In the genomic region with DNA sequence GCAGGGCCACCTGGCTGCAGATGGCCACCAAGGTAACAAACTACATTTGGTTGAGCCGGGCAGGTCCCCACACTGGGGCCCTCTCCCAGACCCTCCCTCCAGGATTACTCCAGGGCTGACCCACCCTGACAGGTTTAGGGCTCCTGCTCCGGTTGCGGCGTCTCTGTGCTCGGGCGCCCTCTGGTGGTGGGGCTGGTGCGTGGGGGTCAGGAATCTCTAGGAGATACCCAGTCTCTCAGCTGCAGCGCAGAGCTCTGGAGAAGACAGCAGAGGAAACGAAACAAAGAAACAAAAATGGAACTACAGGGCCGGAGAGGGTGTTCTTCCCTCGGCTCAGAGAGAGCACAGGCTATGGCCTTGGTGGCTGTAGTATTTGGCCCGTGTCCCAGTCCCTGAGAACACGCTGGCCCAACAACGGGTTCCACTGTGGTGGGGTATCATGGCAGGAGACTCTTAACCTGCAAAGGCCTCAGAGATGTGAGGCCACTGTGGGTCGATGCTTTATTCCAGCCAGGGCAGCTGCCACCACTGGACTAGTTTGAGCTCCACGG, we compare ENCODE assay signal across 8 cellular contexts. TPM values are rescaled to one million over a fixed set of nuclear protein-coding genes. Genes with fewer than 3 reads are reported as not detected.
DNase-seq lines count a peak whose midpoint lies in the region; ATAC-seq and TF ChIP-seq lines count a peak whose summit lies in the region.

No MANE protein-coding gene starts in this region.

- intact Hi-C loops in PC-3 (cut with micrococcal nuclease): loop anchor here (2.0 kb wide), 1 partner anchor 50 kb away; no protein-coding TSS in a partner anchor
- intact Hi-C loops in tibial artery (cut with DNase I; ENCODE audit: low total_unique reads): loop anchor here (2.0 to 10.0 kb wide), 2 partner anchors 22 to 50 kb away; no protein-coding TSS in a partner anchor

- H3K27me3 ChIP-seq in H7 (ENCODE audit: control insufficient read depth, insufficient read depth, low read length) (peaks cover 46% of the 10 kb centered on the region), PC-3 (ENCODE audit: low read length) (peaks cover 33% of the 10 kb centered on the region), foreskin keratinocyte (peaks cover 79% of the 10 kb centered on the region), tibial artery (no peaks in the 10 kb centered on the region)

- no peaks in the 10 kb centered on the region for H3K9me3 Mint-ChIP-seq in activated T-helper 17 cell treated with anti-CD3 and anti-CD28 coated beads, Interleukin-2, amount 50 U/mL, for 72 hours

- peak; percentile 41 for ATAC-seq in PC-3
- ATAC-seq in activated T-helper 17 cell treated with anti-CD3 and anti-CD28 coated beads, Interleukin-2, amount 50 U/mL, for 72 hours (replicated peaks): peak; percentile 46
- ATAC-seq in foreskin keratinocyte: peak; percentile 55
- peak; percentile 21 for ATAC-seq in omental fat pad (ENCODE audit: low FRiP score)
- no peak for ATAC-seq in GM21367 (IDR thresholded peaks at IDR 0.05; ENCODE audit: unreplicated experiment)

- H3K36me3 ChIP-seq in H7 (replicated peaks; ENCODE audit: control insufficient read depth, insufficient read depth, low read length) (no peaks in the 10 kb centered on the region), PC-3 (ENCODE audit: low read depth, low read length) (no peaks in the 10 kb centered on the region), tibial artery (peaks cover 20 to 24% (median 22%) of the 10 kb centered on the region in 3 donors)

- H3F3A ChIP-seq in PC-3 (ENCODE audit: low read length, unreplicated experiment): no peaks in the 10 kb centered on the region

- peaks cover 47% of the 10 kb centered on the region for H3K27me3 Mint-ChIP-seq in activated T-helper 17 cell treated with anti-CD3 and anti-CD28 coated beads, Interleukin-2, amount 50 U/mL, for 72 hours

- DNase-seq in H7 (peak; percentile 94), PC-3 (peak; percentile 61), foreskin keratinocyte (peak in 1 of 2 donors; percentile 50), omental fat pad (ENCODE audit: low spot score) (peak; percentile 80), tibial artery (peak; percentile 80 to 91)

- CTCF ChIA-PET in PC-3 (lab: Charles Lee): interaction anchor here (0.7 to 1.4 kb wide), 2 partner anchors 36 to 55 kb away, joined by 5 to 6 read pairs; no protein-coding TSS in a partner anchor

- no peak overlapping the region for H3K9ac ChIP-seq in PC-3 (ENCODE audit: low read length)

- H4K20me1 ChIP-seq in PC-3 (ENCODE audit: low read length): no peaks in the 10 kb centered on the region

- peak overlapping the region; percentile 93 for H3K4me3 Mint-ChIP-seq in activated T-helper 17 cell treated with anti-CD3 and anti-CD28 coated beads, Interleukin-2, amount 50 U/mL, for 72 hours

- POLR2A ChIA-PET in PC-3 (lab: Charles Lee; ENCODE audit: unreplicated experiment): no interaction called here

- no peaks in the 10 kb centered on the region for H3K79me2 ChIP-seq in PC-3 (ENCODE audit: low read length)

- H3K4me1 Mint-ChIP-seq in activated T-helper 17 cell treated with anti-CD3 and anti-CD28 coated beads, Interleukin-2, amount 50 U/mL, for 72 hours: peaks cover 9% of the 10 kb centered on the region

- H3K4me1 ChIP-seq in PC-3 (ENCODE audit: insufficient read depth, low read length) (peaks cover 15% of the 10 kb centered on the region; the same call in 1 of the 2 replicates), foreskin keratinocyte (no peaks in the 10 kb centered on the region), tibial artery (peaks cover 0 to 53% (median 20%) of the 10 kb centered on the region in 4 donors)

- no peaks in the 10 kb centered on the region for H3K9me3 ChIP-seq in PC-3 (ENCODE audit: low read length)
- no peaks in the 10 kb centered on the region for H3K9me3 ChIP-seq in tibial artery

- no peak overlapping the region; the same call in 1 of the 2 replicates for H2AFZ ChIP-seq in PC-3 (ENCODE audit: low read length)

- peak overlapping the region; percentile 90 for H3K4me2 ChIP-seq in PC-3 (ENCODE audit: low read length)

- H3K4me3 ChIP-seq in H7 (ENCODE audit: insufficient read depth, low read depth, low read length) (peak overlapping the region; percentile 46; the same call in 1 of the 2 replicates), PC-3 (ENCODE audit: low read length) (peak overlapping the region; percentile 62; the same call in 1 of the 2 replicates), tibial artery (peak overlapping the region; percentile 94 to 96)

- no peak overlapping the region for H3K27ac Mint-ChIP-seq in activated T-helper 17 cell treated with anti-CD3 and anti-CD28 coated beads, Interleukin-2, amount 50 U/mL, for 72 hours

- H3K9me2 ChIP-seq in PC-3 (replicated peaks; ENCODE audit: low read length): no peaks in the 10 kb centered on the region

- peak; percentile 97 for TF ChIP-seq CTCF in C4-2B (conservative IDR thresholded peaks at IDR 0.05)
- peak; percentile 92 for TF ChIP-seq CTCF in PC-3 (conservative IDR thresholded peaks at IDR 0.05; ENCODE audit: low read depth, low read length)
- TF ChIP-seq CTCF in foreskin keratinocyte (conservative IDR thresholded peaks at IDR 0.05): peak; percentile 89
- peak in 1 of 3 donors; percentile 31 for TF ChIP-seq CTCF in omental fat pad (IDR thresholded peaks at IDR 0.05)
- TF ChIP-seq CTCF in tibial artery (IDR thresholded peaks at IDR 0.05): peak; percentile 85 to 93

- H3K36me3 Mint-ChIP-seq in activated T-helper 17 cell treated with anti-CD3 and anti-CD28 coated beads, Interleukin-2, amount 50 U/mL, for 72 hours (ENCODE audit: low read depth): peaks cover 10% of the 10 kb centered on the region

- H3K27ac ChIP-seq in C4-2B: no peak overlapping the region
- no peak overlapping the region for H3K27ac ChIP-seq in PC-3 (ENCODE audit: low read length)
- no peak overlapping the region for H3K27ac ChIP-seq in foreskin keratinocyte
- H3K27ac ChIP-seq in tibial artery: peak overlapping the region; percentile 98 to 99

- no TSS peak for BruUV-seq in PC-3 (replicated peaks; lab: Mats Ljungman, UMichigan)

RNA-seq across cellular contexts. Expression of a gene that starts 2.4 kb away (rescaled TPM):
- total RNA-seq in H7 (2014; rRNA removed; shearing (Covaris generic)): 2.9 and 4.1 TPM in 2 replicates
- total RNA-seq in PC-3 (2014; rRNA removed) (0.69 TPM in 1 of 2 replicates, not detected in the other), foreskin keratinocyte (not detected in 2 replicates), omental fat pad (100 to 1,000 TPM; 127 to 489 (median 243) TPM)
- total RNA-seq in activated T-helper 17 cell treated with anti-CD3 and anti-CD28 coated beads, Interleukin-2, amount 50 U/mL, for 72 hours: under 1 TPM in 1 of 2 donors, not detected in 1; 0.26 TPM
- not detected in 2 replicates for polyA plus RNA-seq in foreskin keratinocyte

Comparison
In these comparisons a context has a peak if more than half of its experiments do, and no peak if none do; other contexts are left out.
1. H3K27ac ChIP-seq: peak in tibial artery (2 of 2); none in C4-2B (single experiment), PC-3 (single experiment) and foreskin keratinocyte (single experiment).
2. RNA of a gene that starts 2.4 kb away (total RNA-seq): 127 to 489 TPM in omental fat pad; 2.9 to 4.1 TPM in H7, 0.69 TPM in PC-3, 0.26 TPM in activated T-helper 17 cell treated with anti-CD3 and anti-CD28 coated beads, Interleukin-2, amount 50 U/mL, for 72 hours and not detected in foreskin keratinocyte; every median in the first group is over 10 times any median in the second.
3. Peak in every context shown above with its lines, with median percentiles within 50 percentile points of each other: H3K4me3 ChIP-seq.